ENCODE assay signal across 1 cellular context in genomic region chr11:63574856-63575602, GRCh38.
TF ChIP-seq lines count a peak whose summit lies in the region.

No MANE protein-coding gene starts in this region.

TF ChIP-seq in SK-N-SH treated with all-trans-retinoic acid at 6 μM for 48 hours, 23 proteins besides CTCF, POLR2A, EP300 and RAD21 (continued from another document):
- no peak for TF ChIP-seq ISL1 (CRISPR knock-in tag; IDR thresholded peaks at IDR 0.05)
- no peak for TF ChIP-seq ZNF565 (CRISPR knock-in tag; conservative IDR thresholded peaks at IDR 0.05; ENCODE audit: low read depth)
- TF ChIP-seq CREB5 (CRISPR knock-in tag; IDR thresholded peaks at IDR 0.05; ENCODE audit: low read depth) = no peak
- no peak for TF ChIP-seq CSDC2 (CRISPR knock-in tag; IDR thresholded peaks at IDR 0.05)
- no peak for TF ChIP-seq ZFP3 (CRISPR knock-in tag; IDR thresholded peaks at IDR 0.05)
- TF ChIP-seq ZNF70 (CRISPR knock-in tag; IDR thresholded peaks at IDR 0.05) = no peak
- TF ChIP-seq, protein P1, sequence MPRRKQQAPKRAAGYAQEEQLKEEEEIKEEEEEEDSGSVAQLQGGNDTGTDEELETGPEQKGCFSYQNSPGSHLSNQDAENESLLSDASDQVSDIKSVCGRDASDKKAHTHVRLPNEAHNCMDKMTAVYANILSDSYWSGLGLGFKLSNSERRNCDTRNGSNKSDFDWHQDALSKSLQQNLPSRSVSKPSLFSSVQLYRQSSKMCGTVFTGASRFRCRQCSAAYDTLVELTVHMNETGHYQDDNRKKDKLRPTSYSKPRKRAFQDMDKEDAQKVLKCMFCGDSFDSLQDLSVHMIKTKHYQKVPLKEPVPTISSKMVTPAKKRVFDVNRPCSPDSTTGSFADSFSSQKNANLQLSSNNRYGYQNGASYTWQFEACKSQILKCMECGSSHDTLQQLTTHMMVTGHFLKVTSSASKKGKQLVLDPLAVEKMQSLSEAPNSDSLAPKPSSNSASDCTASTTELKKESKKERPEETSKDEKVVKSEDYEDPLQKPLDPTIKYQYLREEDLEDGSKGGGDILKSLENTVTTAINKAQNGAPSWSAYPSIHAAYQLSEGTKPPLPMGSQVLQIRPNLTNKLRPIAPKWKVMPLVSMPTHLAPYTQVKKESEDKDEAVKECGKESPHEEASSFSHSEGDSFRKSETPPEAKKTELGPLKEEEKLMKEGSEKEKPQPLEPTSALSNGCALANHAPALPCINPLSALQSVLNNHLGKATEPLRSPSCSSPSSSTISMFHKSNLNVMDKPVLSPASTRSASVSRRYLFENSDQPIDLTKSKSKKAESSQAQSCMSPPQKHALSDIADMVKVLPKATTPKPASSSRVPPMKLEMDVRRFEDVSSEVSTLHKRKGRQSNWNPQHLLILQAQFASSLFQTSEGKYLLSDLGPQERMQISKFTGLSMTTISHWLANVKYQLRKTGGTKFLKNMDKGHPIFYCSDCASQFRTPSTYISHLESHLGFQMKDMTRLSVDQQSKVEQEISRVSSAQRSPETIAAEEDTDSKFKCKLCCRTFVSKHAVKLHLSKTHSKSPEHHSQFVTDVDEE (CRISPR knock-in tag; IDR thresholded peaks at IDR 0.05) = no peak
